17 cellular contexts compared by ENCODE assay signal in the genomic region with DNA sequence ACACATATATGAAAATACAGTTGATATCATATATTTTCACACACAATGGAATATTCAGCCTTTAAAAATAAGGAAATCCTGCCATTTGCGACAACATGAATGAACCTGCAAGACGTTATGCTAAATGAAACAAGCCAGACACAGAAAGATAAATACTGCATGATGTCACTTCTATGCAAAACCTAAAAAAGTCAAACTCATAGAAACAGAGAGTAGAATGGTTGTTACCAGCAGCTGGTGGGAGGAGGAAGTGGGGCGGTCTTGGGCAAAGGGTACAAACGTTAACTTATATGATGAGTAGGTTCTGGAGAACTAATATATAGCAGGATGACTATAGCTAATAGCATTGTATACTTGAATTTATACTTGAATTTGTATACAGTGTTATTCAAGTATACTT.
DNase-seq lines count a peak whose midpoint lies in the region; ATAC-seq, FAIRE-seq and TF ChIP-seq lines count a peak whose summit lies in the region.
"Had no signal": no experiment of that assay in that cellular context is flagged by ENCODE, and none has a peak within 500 bp of the region (broad histone marks: within the 10 kb centered on the region; RNA-seq: fewer than 3 reads in every experiment).

No MANE protein-coding gene starts in this region.

- H3K79me2 ChIP-seq in K562 (ENCODE audit: control insufficient read depth, insufficient read depth, low read length), result no peaks in the 10 kb centered on the region

- intact Hi-C loops in K562 (cut with micrococcal nuclease) (no loop called here), transverse colon (cut with DNase I; ENCODE audit: low total_unique reads) (no loop called here)

- ATAC-seq in GM18502 (IDR thresholded peaks at IDR 0.05; ENCODE audit: poor library complexity, unreplicated experiment) (peak; percentile 44), K562 (peak; percentile 21; the same call in 2 of the 3 replicates), esophagus mucosa (no peak)
- ATAC-seq: CD8-positive, alpha-beta T cell; HCT116 had no signal

- H3K9me3 ChIP-seq in K562 (replicated peaks; ENCODE audit: control insufficient read depth, insufficient read depth, low read depth, low read length) (no peaks in the 10 kb centered on the region), transverse colon (no peaks in the 10 kb centered on the region)
- H3K9me3 ChIP-seq: BLaER1 treated with 17β-estradiol and CSF1 and Interleukin-3, amounts not matched to agents 10 nM and 100 nM had no signal

- no peak overlapping the region for H3K4me2 ChIP-seq in K562 (ENCODE audit: insufficient read depth, low read length)
- H3K4me2 ChIP-seq: BLaER1 treated with 17β-estradiol and CSF1 and Interleukin-3, amounts not matched to agents 10 nM and 100 nM had no signal

- 60% methylated on average over 4 of the region's 4 CpGs for WGBS in K562 (ENCODE audit: insufficient coverage, low coverage, missing lambda C conversion rate)
- WGBS in transverse colon (ENCODE audit: low coverage in 1 of 2), 2 donors, result 44 to 58% methylated on average over 4 of the region's 4 CpGs

- TF ChIP-seq CTCF in K562 (IDR thresholded peaks at IDR 0.05 in 2 of 3, conservative IDR thresholded peaks at IDR 0.05 in 1 of 3; ENCODE audit: insufficient read depth in 2 of 3, low read depth in 1 of 3, low read length in 3 of 3) (no peak), transverse colon (IDR thresholded peaks at IDR 0.05) (no peak)

- DNase-seq in MV-4-11 (lab: John Stamatoyannopoulos, UW) (peak; percentile 29), K562 (ENCODE audit: extremely low read depth in 1 of 4, low spot score in 3 of 4) (no peak), transverse colon (no peak), HT-29 (ENCODE audit: low spot score) (no peak)
- DNase-seq in activated CD4-positive, alpha-beta T cell treated with anti-CD3 and anti-CD28 coated beads, Interleukin-2, amount 50 U/mL, for 4 hours, result no peak
- DNase-seq: Calu3; CD8-positive, alpha-beta T cell; DMS79 treated with DMSO at 0.1 percent for 48 hours; GF-D8; GOT3; H7; HFFc6 had no signal

- no peak for TF ChIP-seq POLR2A in K562 (conservative IDR thresholded peaks at IDR 0.05)
- no peak for TF ChIP-seq POLR2A in transverse colon (IDR thresholded peaks at IDR 0.05)

- H4K20me1 ChIP-seq in K562 (replicated peaks; ENCODE audit: control insufficient read depth, insufficient read depth, low read length), result no peaks in the 10 kb centered on the region
- H4K20me1 ChIP-seq: BLaER1 treated with 17β-estradiol and CSF1 and Interleukin-3, amounts not matched to agents 10 nM and 100 nM had no signal

- H3K27me3 ChIP-seq in K562 (ENCODE audit: control insufficient read depth in 2 of 2, insufficient read depth in 2 of 2, low read length in 2 of 2) (no peaks in the 10 kb centered on the region), transverse colon (no peaks in the 10 kb centered on the region)
- H3K27me3 ChIP-seq: BLaER1 treated with 17β-estradiol and CSF1 and Interleukin-3, amounts not matched to agents 10 nM and 100 nM had no signal

- CTCF ChIA-PET in K562 (lab: Yijun Ruan, JAX; ENCODE audit: low intra/inter-chr PET ratio), result no interaction called here

- no TSS peak for BruUV-seq in K562 (replicated peaks; lab: Mats Ljungman, UMichigan)

- no peak overlapping the region for H3K9ac ChIP-seq in K562 (ENCODE audit: insufficient read depth in 1 of 2, low read depth in 2 of 2, low read length in 2 of 2)
- H3K9ac ChIP-seq: BLaER1 treated with 17β-estradiol and CSF1 and Interleukin-3, amounts not matched to agents 10 nM and 100 nM had no signal

- no peak for FAIRE-seq in K562 (lab: Jason Lieb, UNC)
- FAIRE-seq: GM12892 had no signal

- POLR2A ChIA-PET in K562 (lab: Yijun Ruan, JAX), result interaction anchor here (1.4 kb wide), 1 partner anchor 27 kb away, joined by 4 read pairs; no protein-coding TSS in a partner anchor

- H3K27ac ChIP-seq in K562 (ENCODE audit: extremely low read depth, low read depth, low read length) (no peak overlapping the region), transverse colon (no peak overlapping the region)
- H3K27ac ChIP-seq: BLaER1 treated with 17β-estradiol and CSF1 and Interleukin-3, amounts not matched to agents 10 nM and 100 nM had no signal

- peaks cover 2% of the 10 kb centered on the region; the same call in 1 of the 3 replicates for H3K36me3 ChIP-seq in K562 (ENCODE audit: control insufficient read depth, insufficient read depth, low read length)
- no peaks in the 10 kb centered on the region for H3K36me3 ChIP-seq in transverse colon
- H3K36me3 ChIP-seq: BLaER1 treated with 17β-estradiol and CSF1 and Interleukin-3, amounts not matched to agents 10 nM and 100 nM had no signal

- TF ChIP-seq EP300 in K562 (IDR thresholded peaks at IDR 0.05; ENCODE audit: low read length), result no peak
- no peak for TF ChIP-seq EP300 in transverse colon (IDR thresholded peaks at IDR 0.05; ENCODE audit: low read depth)

- H3K9me1 ChIP-seq in K562 (ENCODE audit: control insufficient read depth, insufficient read depth, low read length), result no peaks in the 10 kb centered on the region

- in situ Hi-C loops in K562 (cut with MboI), result no loop called here
- in situ Hi-C loops in transverse colon (cut with MboI; ENCODE audit: low pct_ligation_motif_present in 1 of 4, low pct_unique_long_range_greater_than_20kb in 1 of 4, low sequenced_read_pairs in 3 of 4), result no loop called here

- no peak for TF ChIP-seq RAD21 in K562 (CRISPR knock-in tag; conservative IDR thresholded peaks at IDR 0.05 in 1 of 2, IDR thresholded peaks at IDR 0.05 in 1 of 2)

- H3K4me3 ChIP-seq in K562, result no peak overlapping the region
- no peak overlapping the region for H3K4me3 ChIP-seq in transverse colon
- H3K4me3 ChIP-seq: BLaER1 treated with 17β-estradiol and CSF1 and Interleukin-3, amounts not matched to agents 10 nM and 100 nM had no signal

- H3K4me1 ChIP-seq in K562 (replicated peaks in 1 of 2; ENCODE audit: control insufficient read depth in 2 of 2, insufficient read depth in 2 of 2, low read length in 2 of 2) (peaks cover 4 to 7% of the 10 kb centered on the region in 2 experiments; a peak in 4 of 5 replicates), transverse colon (no peaks in the 10 kb centered on the region)
- H3K4me1 ChIP-seq: BLaER1 treated with 17β-estradiol and CSF1 and Interleukin-3, amounts not matched to agents 10 nM and 100 nM had no signal

- H2AFZ ChIP-seq in K562 (ENCODE audit: low read depth, low read length), result no peak overlapping the region

TF ChIP-seq in K562, 482 proteins besides CTCF, POLR2A, EP300 and RAD21:
- TF ChIP-seq, protein P1, sequence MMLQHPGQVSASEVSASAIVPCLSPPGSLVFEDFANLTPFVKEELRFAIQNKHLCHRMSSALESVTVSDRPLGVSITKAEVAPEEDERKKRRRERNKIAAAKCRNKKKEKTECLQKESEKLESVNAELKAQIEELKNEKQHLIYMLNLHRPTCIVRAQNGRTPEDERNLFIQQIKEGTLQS (IDR thresholded peaks at IDR 0.05), result peak; percentile 34; the same call in 1 of the 2 replicates
- TF ChIP-seq, protein P1 (CRISPR knock-in tag; conservative IDR thresholded peaks at IDR 0.05), result no peak
- no peak for TF ChIP-seq JUNB (CRISPR knock-in tag; conservative IDR thresholded peaks at IDR 0.05)
- TF ChIP-seq POLR2H (tag; IDR thresholded peaks at IDR 0.05; ENCODE audit: low read depth), result 0 out of 2 replicates have a peak, but pooled peaks have one; percentile 16
- no peak for TF ChIP-seq CEBPG (CRISPR knock-in tag; IDR thresholded peaks at IDR 0.05)
- peak in 1 of 2 experiments; percentile 35; a peak in 1 of 4 replicates for TF ChIP-seq CEBPG (tag; conservative IDR thresholded peaks at IDR 0.05 in 1 of 2, IDR thresholded peaks at IDR 0.05 in 1 of 2)
